ENCODE assay signal across 7 cellular contexts in the genomic region with DNA sequence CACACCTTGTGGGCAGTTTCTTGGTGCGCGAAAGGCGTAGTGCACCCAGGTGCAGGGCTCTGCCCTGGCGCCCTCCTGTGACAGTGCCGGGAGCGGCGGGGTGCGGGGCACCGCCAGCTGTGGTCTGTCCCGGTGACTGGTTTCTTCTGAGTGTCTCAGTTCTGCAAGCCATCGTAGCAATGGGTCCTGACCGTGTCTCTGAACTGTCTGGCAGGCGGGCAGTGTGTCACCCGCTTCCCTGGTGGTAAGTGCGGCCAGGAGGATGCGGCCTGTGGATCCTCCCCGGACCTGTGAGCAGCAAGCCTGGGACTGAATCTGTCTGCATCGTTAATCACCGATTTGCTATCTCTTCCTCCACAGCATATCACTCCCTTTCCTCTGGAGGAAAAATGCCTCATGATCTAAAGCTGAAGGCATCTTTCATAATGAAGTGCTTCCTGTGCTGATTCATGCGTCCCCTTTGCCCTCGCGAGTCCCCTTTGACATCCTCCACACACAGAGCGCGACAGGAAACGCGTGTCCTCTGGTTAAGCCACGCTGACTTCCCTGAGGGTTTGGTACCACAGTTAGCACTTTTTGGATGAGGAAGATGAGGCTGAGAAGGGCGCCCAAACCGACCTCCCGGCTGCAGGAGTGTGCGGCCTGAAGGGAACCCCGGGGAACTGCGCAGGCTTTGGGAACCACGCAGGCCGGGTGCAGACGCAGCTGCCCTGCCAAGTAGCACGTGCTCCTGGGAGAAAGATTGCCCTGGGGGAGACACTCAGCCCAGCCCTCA.
DNase-seq lines count a peak whose midpoint lies in the region; ATAC-seq, FAIRE-seq and TF ChIP-seq lines count a peak whose summit lies in the region.

No MANE protein-coding gene starts in this region.

- H3K36me3 Mint-ChIP-seq in astrocyte (ENCODE audit: low read depth, unreplicated experiment) (peaks cover 4% of the 10 kb centered on the region), nephron (ENCODE audit: low read depth) (no peaks in the 10 kb centered on the region)

- H3K4me1 ChIP-seq in astrocyte (ENCODE audit: insufficient read depth, low read length), result peaks cover 21% of the 10 kb centered on the region

- H3K27me3 Mint-ChIP-seq in astrocyte (ENCODE audit: low read depth, unreplicated experiment) (peaks cover 21% of the 10 kb centered on the region), nephron (ENCODE audit: low read depth) (peaks cover 3% of the 10 kb centered on the region)

- H2AFZ ChIP-seq in astrocyte (ENCODE audit: low read depth, low read length), result no peak overlapping the region

- no peak for FAIRE-seq in astrocyte (lab: Jason Lieb, UNC)

- peak overlapping the region; percentile 44 for H3K4me2 ChIP-seq in astrocyte (ENCODE audit: low read length)

- peaks cover 14% of the 10 kb centered on the region for H3K4me1 Mint-ChIP-seq in astrocyte (ENCODE audit: low read depth, unreplicated experiment)
- H3K4me1 Mint-ChIP-seq in nephron, result peaks cover 25% of the 10 kb centered on the region

- no peak overlapping the region for H3K4me3 Mint-ChIP-seq in astrocyte (ENCODE audit: unreplicated experiment)
- H3K4me3 Mint-ChIP-seq in nephron, result peak overlapping the region in 1 of 3 experiments; percentile 26

- peak; percentile 56 for ATAC-seq in GM18907 (IDR thresholded peaks at IDR 0.05; ENCODE audit: unreplicated experiment)
- ATAC-seq in HG03196 (IDR thresholded peaks at IDR 0.05; ENCODE audit: unreplicated experiment), result peak; percentile 43
- no peak for ATAC-seq in GM21381 (IDR thresholded peaks at IDR 0.05; ENCODE audit: unreplicated experiment)

- peak; percentile 47 for DNase-seq in astrocyte (ENCODE audit: low read depth)
- DNase-seq in GM20000 (ENCODE audit: low spot score), result no peak
- DNase-seq in cerebellar nuclear complex (lab: John Stamatoyannopoulos, UW), result no peak

- H3K27me3 ChIP-seq in astrocyte (ENCODE audit: insufficient read depth, low read length), result no peaks in the 10 kb centered on the region

- TF ChIP-seq CTCF in astrocyte (IDR thresholded peaks at IDR 0.05; ENCODE audit: insufficient read depth, low read depth, low read length) (no peak), nephron (IDR thresholded peaks at IDR 0.05; ENCODE audit: unreplicated experiment in 3 of 3) (no peak), GM20000 (IDR thresholded peaks at IDR 0.05; ENCODE audit: extremely low read depth, missing control alignments) (no peak)

- peak overlapping the region; percentile 31 for H3K27ac ChIP-seq in astrocyte (ENCODE audit: low read depth, low read length)

- H3K36me3 ChIP-seq in astrocyte (ENCODE audit: insufficient read depth, low read length), result no peaks in the 10 kb centered on the region

- H3K27ac Mint-ChIP-seq in astrocyte (ENCODE audit: unreplicated experiment) (peak overlapping the region; percentile 63), nephron (peak overlapping the region; percentile 5 to 72 (median 60))

- H3K9me3 ChIP-seq in astrocyte (ENCODE audit: insufficient read depth, low read depth, low read length), result no peaks in the 10 kb centered on the region

- no peak overlapping the region for H3K9ac ChIP-seq in astrocyte (ENCODE audit: low read length)

- H3K9me3 Mint-ChIP-seq in astrocyte (ENCODE audit: unreplicated experiment) (peaks cover 7% of the 10 kb centered on the region), nephron (peaks cover 14% of the 10 kb centered on the region)

- no peak overlapping the region for H3K4me3 ChIP-seq in astrocyte (ENCODE audit: insufficient read depth, low read depth, low read length)

- H4K20me1 ChIP-seq in astrocyte (ENCODE audit: insufficient read depth, low read length), result no peaks in the 10 kb centered on the region

- no peaks in the 10 kb centered on the region for H3K79me2 ChIP-seq in astrocyte (ENCODE audit: insufficient read depth, low read length)
